8 cellular contexts compared by ENCODE assay signal in genomic region chr1:179079113-179079761, GRCh38. TPM values are rescaled to one million over a fixed set of nuclear protein-coding genes. Genes with fewer than 3 reads are reported as not detected.
DNase-seq lines count a peak whose midpoint lies in the region; ATAC-seq and TF ChIP-seq lines count a peak whose summit lies in the region.

No MANE protein-coding gene starts in this region.

- peak overlapping the region in 8 of 9 donors; percentile 28 to 86 (median 58) for H3K27ac Mint-ChIP-seq in naive thymus-derived CD4-positive, alpha-beta T cell

- no peak overlapping the region for H3K27ac ChIP-seq in naive thymus-derived CD4-positive, alpha-beta T cell (ENCODE audit: low read depth, low read length)
- no peak overlapping the region for H3K27ac ChIP-seq in transverse colon

- peaks cover 0 to 9% (median 0%) of the 10 kb centered on the region in 5 donors for H3K36me3 Mint-ChIP-seq in naive thymus-derived CD4-positive, alpha-beta T cell

- H3K9me3 Mint-ChIP-seq in naive thymus-derived CD4-positive, alpha-beta T cell: no peaks in the 10 kb centered on the region

- peak; percentile 63 for ATAC-seq in naive thymus-derived CD4-positive, alpha-beta T cell
- ATAC-seq in HG03442 (IDR thresholded peaks at IDR 0.05; ENCODE audit: unreplicated experiment): no peak

- peaks cover 4 to 11% of the 10 kb centered on the region in 2 donors for H3K4me1 ChIP-seq in naive thymus-derived CD4-positive, alpha-beta T cell (ENCODE audit: control insufficient read depth in 2 of 2, insufficient read depth in 2 of 2, low read length in 2 of 2)
- H3K4me1 ChIP-seq in transverse colon: peaks cover 6 to 30% (median 22%) of the 10 kb centered on the region in 4 donors

- H3K4me3 Mint-ChIP-seq in naive thymus-derived CD4-positive, alpha-beta T cell: peak overlapping the region in 4 of 10 donors; percentile 1 to 50 (median 30)

- peak; percentile 86 for DNase-seq in G401 (ENCODE audit: low spot score)
- peak; percentile 80 for DNase-seq in HT-29 (ENCODE audit: low spot score)
- DNase-seq in NCI-H69 (lab: John Stamatoyannopoulos, UW): peak; percentile 84
- peak; percentile 24 to 42 for DNase-seq in activated CD4-positive, alpha-beta T cell treated with anti-CD3 and anti-CD28 coated beads, Interleukin-2, amount 50 U/mL, for 48 hours
- peak; percentile 16 for DNase-seq in epithelial cell of proximal tubule (ENCODE audit: low read depth)
- DNase-seq in naive thymus-derived CD4-positive, alpha-beta T cell: peak in 8 of 9 donors; percentile 40 to 73 (median 64)
- peak; percentile 57 for DNase-seq in transverse colon

- peaks cover 14 to 34% (median 22%) of the 10 kb centered on the region in 7 donors for H3K4me1 Mint-ChIP-seq in naive thymus-derived CD4-positive, alpha-beta T cell

- no peaks in the 10 kb centered on the region for H3K9me3 ChIP-seq in naive thymus-derived CD4-positive, alpha-beta T cell (ENCODE audit: control insufficient read depth in 2 of 3, low read length in 3 of 3)
- no peaks in the 10 kb centered on the region for H3K9me3 ChIP-seq in transverse colon

- H3K27me3 ChIP-seq in naive thymus-derived CD4-positive, alpha-beta T cell (ENCODE audit: control insufficient read depth in 2 of 2, insufficient read depth in 2 of 2, low read length in 2 of 2): no peaks in the 10 kb centered on the region
- H3K27me3 ChIP-seq in transverse colon: no peaks in the 10 kb centered on the region

- no peaks in the 10 kb centered on the region for H3K36me3 ChIP-seq in naive thymus-derived CD4-positive, alpha-beta T cell (ENCODE audit: control insufficient read depth in 2 of 3, insufficient read depth in 3 of 3, low read length in 3 of 3)
- no peaks in the 10 kb centered on the region for H3K36me3 ChIP-seq in transverse colon

- H3K4me3 ChIP-seq in epithelial cell of proximal tubule (ENCODE audit: low read depth, low read length) (no peak overlapping the region), transverse colon (no peak overlapping the region)
- no peak overlapping the region for H3K4me3 ChIP-seq in naive thymus-derived CD4-positive, alpha-beta T cell (ENCODE audit: low read length)

- TF ChIP-seq EP300 in transverse colon (IDR thresholded peaks at IDR 0.05; ENCODE audit: low read depth): no peak

- WGBS in transverse colon (ENCODE audit: low coverage in 1 of 2), 2 donors: 52 to 70% methylated on average over 11 to 18 of the region's 18 CpGs

- no peak for TF ChIP-seq POLR2A in transverse colon (IDR thresholded peaks at IDR 0.05)

- in situ Hi-C loops in G401 (cut with HindIII; ENCODE audit: low sequenced_read_pairs): no loop called here
- in situ Hi-C loops in transverse colon (cut with MboI; ENCODE audit: low pct_ligation_motif_present in 1 of 4, low pct_unique_long_range_greater_than_20kb in 1 of 4, low sequenced_read_pairs in 3 of 4): loop anchor here (5.0 to 25.0 kb wide), 4 partner anchors 283 to 296 kb away; partner anchors contain the start of gene AXDND1 (in 3 of the 4)

- POLR2A ChIA-PET in naive thymus-derived CD4-positive, alpha-beta T cell (lab: Charles Lee): interaction anchor here (0.8 to 3.4 kb wide), 2 partner anchors 43 to 287 kb away, joined by 3 to 11 read pairs; partner anchors contain the start of gene AXDND1

- intact Hi-C loops in naive thymus-derived CD4-positive, alpha-beta T cell (cut with micrococcal nuclease): loop anchor here (1.0 to 5.0 kb wide), 9 partner anchors 42 to 735 kb away; partner anchors contain the start of genes ABL2 (in 1 of the 2) and SOAT1 (in 1 of the 2)
- intact Hi-C loops in transverse colon (cut with DNase I; ENCODE audit: low total_unique reads): no loop called here

- no peaks in the 10 kb centered on the region for H3K27me3 Mint-ChIP-seq in naive thymus-derived CD4-positive, alpha-beta T cell

- CTCF ChIA-PET in naive thymus-derived CD4-positive, alpha-beta T cell (lab: Charles Lee): interaction anchor here (0.6 to 3.7 kb wide), 11 partner anchors 12 to 621 kb away, joined by 3 to 18 read pairs (median 3); partner anchors contain the start of gene AXDND1

- TF ChIP-seq CTCF in epithelial cell of proximal tubule (conservative IDR thresholded peaks at IDR 0.05; ENCODE audit: low read depth, low read length): peak; percentile 75
- TF ChIP-seq CTCF in transverse colon (IDR thresholded peaks at IDR 0.05): peak; percentile 61 to 74 (median 71)

RNA-seq across cellular contexts. Expression of gene TOR3A, which starts 2.6 kb away (rescaled TPM):
- 82.3 and 136 TPM in 2 replicates for total RNA-seq in G401 (2014; rRNA removed; shearing (Covaris generic))
- 36.9 and 41.8 TPM in 2 replicates for total RNA-seq in HT-29 (2014; rRNA removed; shearing (Covaris generic))
- total RNA-seq in epithelial cell of proximal tubule (57.9 and 83.1 TPM in 2 replicates), transverse colon (100 to 1,000 TPM in 1 of 4 donors, 10 to 100 TPM in 3; 66.2 to 308 (median 72.7) TPM)
- total RNA-seq in naive thymus-derived CD4-positive, alpha-beta T cell: 10 to 100 TPM; 18.8 to 43.8 (median 21.7) TPM
- polyA plus RNA-seq in naive thymus-derived CD4-positive, alpha-beta T cell: 10 to 100 TPM; 22.0 to 24.3 TPM

RNA-seq across cellular contexts. Expression of gene FAM20B, which starts 53.5 kb away (rescaled TPM):
- 9.3 and 19.7 TPM in 2 replicates for total RNA-seq in G401 (2014; rRNA removed; shearing (Covaris generic))
- 20.1 and 25.0 TPM in 2 replicates for total RNA-seq in HT-29 (2014; rRNA removed; shearing (Covaris generic))
- total RNA-seq in epithelial cell of proximal tubule: 18.0 and 23.4 TPM in 2 replicates
- 10 to 100 TPM; 14.3 to 27.9 (median 25.2) TPM for total RNA-seq in naive thymus-derived CD4-positive, alpha-beta T cell
- 10 to 100 TPM in 1 of 2 donors, 1 to 10 TPM in 1; 4.6 to 10.1 TPM for polyA plus RNA-seq in naive thymus-derived CD4-positive, alpha-beta T cell
- total RNA-seq in transverse colon: 10 to 100 TPM; 10.8 to 24.9 (median 17.5) TPM

Comparison
In these comparisons a context has a peak if more than half of its experiments do, and no peak if none do; other contexts are left out.
1. DNase-seq: peak in every context shown above with its lines; median percentile 86 in G401; 84 in NCI-H69; 80 in HT-29; 64 in naive thymus-derived CD4-positive, alpha-beta T cell; 57 in transverse colon; 33 in activated CD4-positive, alpha-beta T cell treated with anti-CD3 and anti-CD28 coated beads, Interleukin-2, amount 50 U/mL, for 48 hours; 16 in epithelial cell of proximal tubule.